8 cellular contexts compared by ENCODE assay signal in genomic region chr10:128062837-128063563, GRCh38.
DNase-seq lines count a peak whose midpoint lies in the region; ATAC-seq and TF ChIP-seq lines count a peak whose summit lies in the region.

No MANE protein-coding gene starts in this region.

- H3K4me3 ChIP-seq in dorsolateral prefrontal cortex (peak overlapping the region in 4 of 59 donors; percentile 1 to 20 (median 10)), foreskin fibroblast (ENCODE audit: low read depth in 1 of 2, low read length in 2 of 2) (no peak overlapping the region)

- peak overlapping the region in 53 of 59 donors; percentile 22 to 94 (median 81) for H3K27ac ChIP-seq in dorsolateral prefrontal cortex

- peaks cover 13% of the 10 kb centered on the region for H3K4me1 Mint-ChIP-seq in progenitor cell of endocrine pancreas (ENCODE audit: low read depth)

- no peaks in the 10 kb centered on the region for H3K9me3 Mint-ChIP-seq in progenitor cell of endocrine pancreas (ENCODE audit: low read depth)

- H3K36me3 Mint-ChIP-seq in progenitor cell of endocrine pancreas (ENCODE audit: insufficient read depth), result no peaks in the 10 kb centered on the region

- H3K27me3 ChIP-seq in dorsolateral prefrontal cortex, result no peaks in the 10 kb centered on the region

- H3K4me3 Mint-ChIP-seq in progenitor cell of endocrine pancreas (ENCODE audit: low read depth), result no peak overlapping the region

- DNase-seq in GM19238 (ENCODE audit: insufficient read length, low spot score), result peak; percentile 23
- peak; percentile 34 for DNase-seq in T-helper 9 cell
- peak in 4 of 10 donors; percentile 13 to 32 (median 20) for DNase-seq in dorsolateral prefrontal cortex
- no peak for DNase-seq in progenitor cell of endocrine pancreas (ENCODE audit: low spot score, unreplicated experiment)
- DNase-seq in GOT3 (lab: John Stamatoyannopoulos, UW), result no peak
- no peak for DNase-seq in NCI-H526 treated with DMSO at 0.1 percent for 48 hours (lab: John Stamatoyannopoulos, UW)
- no peak for DNase-seq in foreskin fibroblast

- H3K27ac Mint-ChIP-seq in progenitor cell of endocrine pancreas, result peak overlapping the region; percentile 35

- intact Hi-C loops in dorsolateral prefrontal cortex (cut with DNase I), result loop anchor here in 1 of 2 donors (10.0 kb wide), 1 partner anchor 48 kb away; no protein-coding TSS in a partner anchor

- TF ChIP-seq CTCF in dorsolateral prefrontal cortex (IDR thresholded peaks at IDR 0.05 in 54 of 56, conservative IDR thresholded peaks at IDR 0.05 in 2 of 56; ENCODE audit: low read depth in 1 of 56, partially characterized antibody in 56 of 56) (no peak), progenitor cell of endocrine pancreas (IDR thresholded peaks at IDR 0.05; ENCODE audit: unreplicated experiment) (no peak), foreskin fibroblast (IDR thresholded peaks at IDR 0.05; ENCODE audit: low read depth, low read length) (no peak)

- H3K27me3 Mint-ChIP-seq in progenitor cell of endocrine pancreas, result peaks cover 22% of the 10 kb centered on the region

- ATAC-seq in HG03108 (IDR thresholded peaks at IDR 0.05; ENCODE audit: unreplicated experiment), result peak; percentile 36

Comparison
In these comparisons a context has a peak if more than half of its experiments do, and no peak if none do; other contexts are left out.
1. DNase-seq: peak in GM19238 (single experiment) and T-helper 9 cell (single experiment); none in progenitor cell of endocrine pancreas (single experiment), GOT3 (single experiment), NCI-H526 treated with DMSO at 0.1 percent for 48 hours (single experiment) and foreskin fibroblast (0 of 2).